In the genomic region with DNA sequence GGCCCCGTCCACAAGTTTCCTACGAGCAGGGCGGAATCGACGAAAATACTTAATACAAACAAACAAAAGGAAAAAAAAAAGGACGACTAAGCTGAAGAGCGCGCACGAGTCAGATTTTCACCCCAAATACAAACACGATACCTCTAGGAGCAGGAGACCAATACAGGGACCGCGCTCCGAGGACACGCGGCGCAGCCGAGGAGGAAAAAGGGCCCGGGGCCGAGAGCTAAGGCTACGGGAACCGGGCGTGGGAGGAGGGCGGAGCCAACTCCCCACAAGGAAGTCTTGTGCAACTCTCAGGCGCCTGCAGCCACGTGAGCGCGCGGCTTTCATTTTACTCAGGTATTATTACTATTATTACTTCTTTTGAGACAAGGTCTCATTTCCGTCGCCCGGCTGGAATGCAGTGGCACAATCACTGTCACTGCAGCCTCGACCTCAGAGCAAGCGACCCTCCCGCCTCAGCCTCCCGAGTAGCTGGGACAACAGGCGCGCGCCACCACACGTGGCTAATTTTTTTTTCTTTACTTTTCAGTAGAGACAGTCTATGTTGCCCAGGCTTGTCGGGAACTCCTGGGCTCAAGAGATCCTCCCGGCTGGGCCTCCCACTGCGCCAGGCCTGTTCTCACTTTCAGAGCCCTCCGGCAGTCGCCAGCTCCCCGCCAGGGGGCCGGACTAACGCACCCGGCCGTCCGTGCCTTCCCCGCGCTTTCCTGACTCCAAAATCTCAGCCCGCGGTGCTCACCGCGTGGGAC, we compare ENCODE assay signal across 8 cellular contexts. TPM values are rescaled to one million over a fixed set of nuclear protein-coding genes. Genes with fewer than 3 reads are reported as not detected.
DNase-seq lines count a peak whose midpoint lies in the region; ATAC-seq and FAIRE-seq lines count a peak whose summit lies in the region.

No MANE protein-coding gene starts in this region.

- peak overlapping the region; percentile 100 for H3K27ac ChIP-seq in CD8-positive, alpha-beta memory T cell (ENCODE audit: low read depth, low read length)

- peak; percentile 41 for FAIRE-seq in endometrium (lab: Jason Lieb, UNC)

- H3K9me3 ChIP-seq in CD8-positive, alpha-beta memory T cell (ENCODE audit: low read length): no peaks in the 10 kb centered on the region

- H3K27me3 ChIP-seq in CD8-positive, alpha-beta memory T cell (ENCODE audit: insufficient read depth, low read length, poor library complexity, severe bottlenecking): no peaks in the 10 kb centered on the region

- H3K4me1 ChIP-seq in CD8-positive, alpha-beta memory T cell (ENCODE audit: insufficient read depth, low read length): peaks cover 39% of the 10 kb centered on the region

- POLR2A ChIA-PET in CD8-positive, alpha-beta memory T cell (lab: Charles Lee): interaction anchor here (0.7 to 1.8 kb wide), 11 partner anchors 9 to 269 kb away, joined by 3 to 18 read pairs (median 6); partner anchors contain the start of genes CSGALNACT2 and ZNF487

- CTCF ChIA-PET in CD8-positive, alpha-beta memory T cell (lab: Charles Lee): interaction anchor here (0.7 to 1.7 kb wide), 10 partner anchors 10 to 152 kb away, joined by 3 to 13 read pairs (median 4); partner anchors contain the start of gene ZNF487

- peaks cover 28 to 43% (median 31%) of the 10 kb centered on the region in 3 donors for H3K4me1 Mint-ChIP-seq in CD8-positive, alpha-beta memory T cell

- no peaks in the 10 kb centered on the region for H3K36me3 ChIP-seq in CD8-positive, alpha-beta memory T cell (ENCODE audit: insufficient read depth, low read length)

- DNase-seq in CD8-positive, alpha-beta memory T cell: peak; percentile 78 to 90 (median 81)
- DNase-seq in NOMO-1 (lab: John Stamatoyannopoulos, UW; ENCODE audit: unreplicated experiment in 2 of 2) (peak; percentile 91 to 94), midbrain (lab: John Stamatoyannopoulos, UW) (peak; percentile 79)
- peak; percentile 76 for DNase-seq in activated CD8-positive, alpha-beta memory T cell treated with anti-CD3 and anti-CD28 coated beads, Interleukin-2, amount 50 U/mL, for 24 hours (ENCODE audit: extremely low read depth)
- DNase-seq in stimulated activated CD8-positive, alpha-beta memory T cell treated with anti-CD3 and anti-CD28 coated beads, Interleukin-15, amount 100 ng/mL, for 48 hours (ENCODE audit: low read depth in 2 of 2): peak; percentile 85

- H3K4me3 ChIP-seq in CD8-positive, alpha-beta memory T cell (ENCODE audit: low read length): peak overlapping the region; percentile 97

- peaks cover 0 to 2% of the 10 kb centered on the region in 2 donors for H3K27me3 Mint-ChIP-seq in CD8-positive, alpha-beta memory T cell

- ATAC-seq in GM19351 (IDR thresholded peaks at IDR 0.05; ENCODE audit: unreplicated experiment) (peak; percentile 47), HG03469 (IDR thresholded peaks at IDR 0.05; ENCODE audit: unreplicated experiment) (peak; percentile 42)

- H3K9me3 Mint-ChIP-seq in CD8-positive, alpha-beta memory T cell: no peaks in the 10 kb centered on the region

- H3K4me3 Mint-ChIP-seq in CD8-positive, alpha-beta memory T cell: peak overlapping the region; percentile 96 to 100 (median 99)

- H3K36me3 Mint-ChIP-seq in CD8-positive, alpha-beta memory T cell: peaks cover 0 to 34% (median 3%) of the 10 kb centered on the region in 3 donors

- H3K27ac Mint-ChIP-seq in CD8-positive, alpha-beta memory T cell: peak overlapping the region; percentile 97 to 100 (median 99)

RNA-seq across cellular contexts. Expression of gene HNRNPF, which starts 1.2 kb away (rescaled TPM):
- total RNA-seq in CD8-positive, alpha-beta memory T cell: 100 to 1,000 TPM; 562 to 566 TPM
- 261 TPM for polyA plus RNA-seq in CD8-positive, alpha-beta memory T cell

RNA-seq across cellular contexts. Expression of gene ZNF487, which starts 29.2 kb away (rescaled TPM):
- 1 to 10 TPM; 1.5 to 4.2 TPM for total RNA-seq in CD8-positive, alpha-beta memory T cell
- polyA plus RNA-seq in CD8-positive, alpha-beta memory T cell: 7.9 TPM

RNA-seq across cellular contexts. Expression of gene FXYD4, which starts 36.3 kb away (rescaled TPM):
- total RNA-seq in CD8-positive, alpha-beta memory T cell: not detected
- polyA plus RNA-seq in CD8-positive, alpha-beta memory T cell: not detected

Comparison
In these comparisons a context has a peak if more than half of its experiments do, and no peak if none do; other contexts are left out.
1. Peak in every context shown above with its lines: DNase-seq, ATAC-seq, H3K4me3 ChIP-seq and H3K27ac ChIP-seq.